Comparison of ENCODE assay signal across 1 cellular context in the genomic region with DNA sequence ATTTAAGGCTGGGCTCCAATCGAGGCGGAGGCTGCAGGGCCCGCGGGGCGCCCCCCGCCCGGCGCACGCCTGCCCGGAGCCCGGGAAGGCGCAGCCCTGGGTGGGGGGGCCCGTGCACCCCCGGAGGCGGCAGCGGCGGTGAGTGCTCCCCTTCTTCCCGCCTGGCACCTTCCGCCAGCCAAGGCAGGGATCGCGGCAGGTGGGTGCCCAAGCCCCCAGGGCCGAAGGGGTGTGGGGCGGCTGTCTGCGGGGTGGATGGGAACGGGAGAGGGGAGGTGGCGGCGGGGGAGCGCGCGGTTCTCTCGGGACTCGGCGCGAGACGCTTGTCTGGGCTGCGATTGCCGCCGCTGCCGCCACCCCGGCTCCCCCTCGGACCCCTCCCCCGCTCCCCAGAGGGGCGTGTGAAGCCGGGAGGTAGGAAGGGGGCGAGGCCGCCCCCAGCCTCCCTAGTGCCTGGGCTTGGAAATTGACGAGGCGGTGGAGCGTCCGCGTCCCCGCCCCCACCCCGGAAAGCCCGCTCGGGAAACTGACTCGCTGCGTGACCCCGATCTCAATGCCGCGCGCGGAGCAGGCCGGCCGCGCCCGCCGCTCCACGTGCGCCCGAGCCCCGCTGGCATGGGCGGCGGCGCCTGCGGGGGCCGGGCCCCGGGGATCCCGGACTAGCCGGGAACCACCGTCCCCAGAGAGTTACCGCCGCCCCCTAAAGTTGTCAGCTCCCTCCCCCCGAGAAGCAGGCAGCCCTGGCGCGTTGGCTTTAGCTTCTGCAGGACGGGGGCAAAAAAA.
TF ChIP-seq lines count a peak whose summit lies in the region.

No MANE protein-coding gene starts in this region.

TF ChIP-seq in HepG2, 621 proteins besides CTCF, POLR2A, EP300 and RAD21 (continued from another document and continues in another):
- TF ChIP-seq ZNF746 (CRISPR knock-in tag; IDR thresholded peaks at IDR 0.05) (peak; percentile 66; the same call in 1 of the 2 replicates), PCBP1 (IDR thresholded peaks at IDR 0.05; ENCODE audit: borderline replicate concordance, low read depth, low read length) (no peak), ARNTL (CRISPR knock-in tag; IDR thresholded peaks at IDR 0.05) (no peak), RBM39 (IDR thresholded peaks at IDR 0.05; ENCODE audit: low read depth, low read length, poor library complexity, severe bottlenecking) (no peak), ZFP36L1 (CRISPR knock-in tag; IDR thresholded peaks at IDR 0.05) (no peak; the same call in 1 of the 2 replicates), NFRKB (IDR thresholded peaks at IDR 0.05) (no peak), TRAFD1 (CRISPR knock-in tag; IDR thresholded peaks at IDR 0.05; ENCODE audit: borderline replicate concordance) (no peak), ZFYVE20 (CRISPR knock-in tag; IDR thresholded peaks at IDR 0.05; ENCODE audit: borderline replicate concordance, low read depth) (no peak), MED8 (CRISPR knock-in tag; IDR thresholded peaks at IDR 0.05; ENCODE audit: insufficient replicate concordance) (peak; percentile 45), ZNF205 (CRISPR knock-in tag; IDR thresholded peaks at IDR 0.05) (no peak), TOPORS (CRISPR knock-in tag; IDR thresholded peaks at IDR 0.05) (no peak), SMAD1 (CRISPR knock-in tag; IDR thresholded peaks at IDR 0.05; ENCODE audit: borderline replicate concordance, low read depth) (0 out of 2 replicates have a peak, but pooled peaks have one; percentile 33), SRSF1 (optimal IDR thresholded peaks at IDR 0.05; ENCODE audit: low read depth, low read length) (peak; percentile 28), ASH2L (IDR thresholded peaks at IDR 0.05; ENCODE audit: insufficient read length, low read depth, low read length) (peak; percentile 84), RXRB (CRISPR knock-in tag; IDR thresholded peaks at IDR 0.05; ENCODE audit: borderline replicate concordance) (no peak), ZBTB14 (CRISPR knock-in tag; IDR thresholded peaks at IDR 0.05) (no peak), ZFY (CRISPR knock-in tag; IDR thresholded peaks at IDR 0.05) (peak; percentile 48; the same call in 1 of the 2 replicates), ZNF724P (CRISPR knock-in tag; IDR thresholded peaks at IDR 0.05; ENCODE audit: borderline replicate concordance) (0 out of 2 replicates have a peak, but pooled peaks have one; percentile 37), KLF12 (CRISPR knock-in tag; IDR thresholded peaks at IDR 0.05; ENCODE audit: borderline replicate concordance) (0 out of 2 replicates have a peak, but pooled peaks have one; percentile 40), TCF12 (IDR thresholded peaks at IDR 0.05) (no peak), TCF12 (CRISPR knock-in tag; IDR thresholded peaks at IDR 0.05) (peak; percentile 45; the same call in 1 of the 2 replicates), GLI4 (CRISPR knock-in tag; IDR thresholded peaks at IDR 0.05; ENCODE audit: borderline replicate concordance) (no peak), CHCHD3 (CRISPR knock-in tag; IDR thresholded peaks at IDR 0.05) (peak; percentile 88; the same call in 1 of the 2 replicates), ZNF451 (CRISPR knock-in tag; IDR thresholded peaks at IDR 0.05) (0 out of 2 replicates have a peak, but pooled peaks have one; percentile 57), JUNB (CRISPR knock-in tag; IDR thresholded peaks at IDR 0.05; ENCODE audit: borderline replicate concordance) (no peak), TCF7L2 (IDR thresholded peaks at IDR 0.05; ENCODE audit: low read depth, low read length) (no peak), SNRNP70 (IDR thresholded peaks at IDR 0.05; ENCODE audit: low read depth, low read length) (no peak), ZFX (CRISPR knock-in tag; IDR thresholded peaks at IDR 0.05; ENCODE audit: low read depth) (peak; percentile 39; the same call in 1 of the 2 replicates), BRF2 (CRISPR knock-in tag; IDR thresholded peaks at IDR 0.05) (no peak), NFE2L2 (IDR thresholded peaks at IDR 0.05; ENCODE audit: low read length) (no peak), ZNF607 (CRISPR knock-in tag; IDR thresholded peaks at IDR 0.05; ENCODE audit: borderline replicate concordance) (no peak), ATF7 (IDR thresholded peaks at IDR 0.05) (no peak), ATF7 (CRISPR knock-in tag; IDR thresholded peaks at IDR 0.05) (no peak), ZNF256 (CRISPR knock-in tag; conservative IDR thresholded peaks at IDR 0.05) (no peak)
- TF ChIP-seq, protein P1, sequence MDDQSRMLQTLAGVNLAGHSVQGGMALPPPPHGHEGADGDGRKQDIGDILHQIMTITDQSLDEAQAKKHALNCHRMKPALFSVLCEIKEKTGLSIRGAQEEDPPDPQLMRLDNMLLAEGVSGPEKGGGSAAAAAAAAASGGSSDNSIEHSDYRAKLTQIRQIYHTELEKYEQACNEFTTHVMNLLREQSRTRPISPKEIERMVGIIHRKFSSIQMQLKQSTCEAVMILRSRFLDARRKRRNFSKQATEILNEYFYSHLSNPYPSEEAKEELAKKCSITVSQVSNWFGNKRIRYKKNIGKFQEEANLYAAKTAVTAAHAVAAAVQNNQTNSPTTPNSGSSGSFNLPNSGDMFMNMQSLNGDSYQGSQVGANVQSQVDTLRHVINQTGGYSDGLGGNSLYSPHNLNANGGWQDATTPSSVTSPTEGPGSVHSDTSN (CRISPR knock-in tag; IDR thresholded peaks at IDR 0.05; ENCODE audit: borderline replicate concordance) = 0 out of 2 replicates have a peak, but pooled peaks have one; percentile 1
- TF ChIP-seq, protein P2, sequence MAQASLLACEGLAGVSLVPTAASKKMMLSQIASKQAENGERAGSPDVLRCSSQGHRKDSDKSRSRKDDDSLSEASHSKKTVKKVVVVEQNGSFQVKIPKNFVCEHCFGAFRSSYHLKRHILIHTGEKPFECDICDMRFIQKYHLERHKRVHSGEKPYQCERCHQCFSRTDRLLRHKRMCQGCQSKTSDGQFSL (CRISPR knock-in tag; IDR thresholded peaks at IDR 0.05) = peak; percentile 92
- TF ChIP-seq, protein P3, sequence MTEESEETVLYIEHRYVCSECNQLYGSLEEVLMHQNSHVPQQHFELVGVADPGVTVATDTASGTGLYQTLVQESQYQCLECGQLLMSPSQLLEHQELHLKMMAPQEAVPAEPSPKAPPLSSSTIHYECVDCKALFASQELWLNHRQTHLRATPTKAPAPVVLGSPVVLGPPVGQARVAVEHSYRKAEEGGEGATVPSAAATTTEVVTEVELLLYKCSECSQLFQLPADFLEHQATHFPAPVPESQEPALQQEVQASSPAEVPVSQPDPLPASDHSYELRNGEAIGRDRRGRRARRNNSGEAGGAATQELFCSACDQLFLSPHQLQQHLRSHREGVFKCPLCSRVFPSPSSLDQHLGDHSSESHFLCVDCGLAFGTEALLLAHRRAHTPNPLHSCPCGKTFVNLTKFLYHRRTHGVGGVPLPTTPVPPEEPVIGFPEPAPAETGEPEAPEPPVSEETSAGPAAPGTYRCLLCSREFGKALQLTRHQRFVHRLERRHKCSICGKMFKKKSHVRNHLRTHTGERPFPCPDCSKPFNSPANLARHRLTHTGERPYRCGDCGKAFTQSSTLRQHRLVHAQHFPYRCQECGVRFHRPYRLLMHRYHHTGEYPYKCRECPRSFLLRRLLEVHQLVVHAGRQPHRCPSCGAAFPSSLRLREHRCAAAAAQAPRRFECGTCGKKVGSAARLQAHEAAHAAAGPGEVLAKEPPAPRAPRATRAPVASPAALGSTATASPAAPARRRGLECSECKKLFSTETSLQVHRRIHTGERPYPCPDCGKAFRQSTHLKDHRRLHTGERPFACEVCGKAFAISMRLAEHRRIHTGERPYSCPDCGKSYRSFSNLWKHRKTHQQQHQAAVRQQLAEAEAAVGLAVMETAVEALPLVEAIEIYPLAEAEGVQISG (CRISPR knock-in tag; IDR thresholded peaks at IDR 0.05) = peak; percentile 15; the same call in 1 of the 2 replicates
- TF ChIP-seq, protein P4, sequence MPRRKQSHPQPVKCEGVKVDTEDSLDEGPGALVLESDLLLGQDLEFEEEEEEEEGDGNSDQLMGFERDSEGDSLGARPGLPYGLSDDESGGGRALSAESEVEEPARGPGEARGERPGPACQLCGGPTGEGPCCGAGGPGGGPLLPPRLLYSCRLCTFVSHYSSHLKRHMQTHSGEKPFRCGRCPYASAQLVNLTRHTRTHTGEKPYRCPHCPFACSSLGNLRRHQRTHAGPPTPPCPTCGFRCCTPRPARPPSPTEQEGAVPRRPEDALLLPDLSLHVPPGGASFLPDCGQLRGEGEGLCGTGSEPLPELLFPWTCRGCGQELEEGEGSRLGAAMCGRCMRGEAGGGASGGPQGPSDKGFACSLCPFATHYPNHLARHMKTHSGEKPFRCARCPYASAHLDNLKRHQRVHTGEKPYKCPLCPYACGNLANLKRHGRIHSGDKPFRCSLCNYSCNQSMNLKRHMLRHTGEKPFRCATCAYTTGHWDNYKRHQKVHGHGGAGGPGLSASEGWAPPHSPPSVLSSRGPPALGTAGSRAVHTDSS (CRISPR knock-in tag; conservative IDR thresholded peaks at IDR 0.05) = no peak
- TF ChIP-seq, protein P5, sequence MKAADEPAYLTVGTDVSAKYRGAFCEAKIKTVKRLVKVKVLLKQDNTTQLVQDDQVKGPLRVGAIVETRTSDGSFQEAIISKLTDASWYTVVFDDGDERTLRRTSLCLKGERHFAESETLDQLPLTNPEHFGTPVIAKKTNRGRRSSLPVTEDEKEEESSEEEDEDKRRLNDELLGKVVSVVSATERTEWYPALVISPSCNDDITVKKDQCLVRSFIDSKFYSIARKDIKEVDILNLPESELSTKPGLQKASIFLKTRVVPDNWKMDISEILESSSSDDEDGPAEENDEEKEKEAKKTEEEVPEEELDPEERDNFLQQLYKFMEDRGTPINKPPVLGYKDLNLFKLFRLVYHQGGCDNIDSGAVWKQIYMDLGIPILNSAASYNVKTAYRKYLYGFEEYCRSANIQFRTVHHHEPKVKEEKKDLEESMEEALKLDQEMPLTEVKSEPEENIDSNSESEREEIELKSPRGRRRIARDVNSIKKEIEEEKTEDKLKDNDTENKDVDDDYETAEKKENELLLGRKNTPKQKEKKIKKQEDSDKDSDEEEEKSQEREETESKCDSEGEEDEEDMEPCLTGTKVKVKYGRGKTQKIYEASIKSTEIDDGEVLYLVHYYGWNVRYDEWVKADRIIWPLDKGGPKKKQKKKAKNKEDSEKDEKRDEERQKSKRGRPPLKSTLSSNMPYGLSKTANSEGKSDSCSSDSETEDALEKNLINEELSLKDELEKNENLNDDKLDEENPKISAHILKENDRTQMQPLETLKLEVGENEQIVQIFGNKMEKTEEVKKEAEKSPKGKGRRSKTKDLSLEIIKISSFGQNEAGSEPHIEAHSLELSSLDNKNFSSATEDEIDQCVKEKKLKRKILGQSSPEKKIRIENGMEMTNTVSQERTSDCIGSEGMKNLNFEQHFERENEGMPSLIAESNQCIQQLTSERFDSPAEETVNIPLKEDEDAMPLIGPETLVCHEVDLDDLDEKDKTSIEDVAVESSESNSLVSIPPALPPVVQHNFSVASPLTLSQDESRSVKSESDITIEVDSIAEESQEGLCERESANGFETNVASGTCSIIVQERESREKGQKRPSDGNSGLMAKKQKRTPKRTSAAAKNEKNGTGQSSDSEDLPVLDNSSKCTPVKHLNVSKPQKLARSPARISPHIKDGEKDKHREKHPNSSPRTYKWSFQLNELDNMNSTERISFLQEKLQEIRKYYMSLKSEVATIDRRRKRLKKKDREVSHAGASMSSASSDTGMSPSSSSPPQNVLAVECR (CRISPR knock-in tag; IDR thresholded peaks at IDR 0.05; ENCODE audit: borderline replicate concordance) = peak; percentile 85
- TF ChIP-seq, protein P6, sequence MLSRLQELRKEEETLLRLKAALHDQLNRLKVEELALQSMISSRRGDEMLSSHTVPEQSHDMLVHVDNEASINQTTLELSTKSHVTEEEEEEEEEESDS (CRISPR knock-in tag; IDR thresholded peaks at IDR 0.05; ENCODE audit: borderline replicate concordance) = no peak
- TF ChIP-seq, protein P7, sequence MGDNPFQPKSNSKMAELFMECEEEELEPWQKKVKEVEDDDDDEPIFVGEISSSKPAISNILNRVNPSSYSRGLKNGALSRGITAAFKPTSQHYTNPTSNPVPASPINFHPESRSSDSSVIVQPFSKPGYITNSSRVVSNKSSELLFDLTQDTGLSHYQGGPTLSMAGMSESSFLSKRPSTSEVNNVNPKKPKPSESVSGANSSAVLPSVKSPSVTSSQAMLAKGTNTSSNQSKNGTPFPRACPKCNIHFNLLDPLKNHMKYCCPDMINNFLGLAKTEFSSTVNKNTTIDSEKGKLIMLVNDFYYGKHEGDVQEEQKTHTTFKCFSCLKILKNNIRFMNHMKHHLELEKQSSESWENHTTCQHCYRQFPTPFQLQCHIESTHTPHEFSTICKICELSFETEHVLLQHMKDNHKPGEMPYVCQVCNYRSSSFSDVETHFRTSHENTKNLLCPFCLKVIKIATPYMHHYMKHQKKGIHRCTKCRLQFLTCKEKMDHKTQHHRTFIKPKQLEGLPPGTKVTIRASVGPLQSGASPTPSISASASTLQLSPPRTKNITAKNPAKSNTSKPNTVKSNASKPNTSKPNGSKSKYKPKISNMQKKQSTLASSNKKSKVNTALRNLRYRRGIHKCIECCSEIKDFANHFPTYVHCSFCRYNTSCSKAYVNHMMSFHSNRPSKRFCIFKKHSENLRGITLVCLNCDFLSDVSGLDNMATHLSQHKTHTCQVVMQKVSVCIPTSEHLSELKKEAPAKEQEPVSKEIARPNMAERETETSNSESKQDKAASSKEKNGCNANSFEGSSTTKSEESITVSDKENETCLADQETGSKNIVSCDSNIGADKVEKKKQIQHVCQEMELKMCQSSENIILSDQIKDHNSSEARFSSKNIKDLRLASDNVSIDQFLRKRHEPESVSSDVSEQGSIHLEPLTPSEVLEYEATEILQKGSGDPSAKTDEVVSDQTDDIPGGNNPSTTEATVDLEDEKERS (CRISPR knock-in tag; IDR thresholded peaks at IDR 0.05) = no peak
